ENCODE assay signal across 8 cellular contexts in genomic region chr6:18277181-18278006, GRCh38. TPM values are rescaled to one million over a fixed set of nuclear protein-coding genes. Genes with fewer than 3 reads are reported as not detected.
A peak's percentile ranks its signal among the peaks of the same experiment; 100 is the strongest.
DNase-seq lines count a peak whose midpoint lies in the region; ATAC-seq and TF ChIP-seq lines count a peak whose summit lies in the region.

No MANE protein-coding gene starts in this region.

- H3K27ac ChIP-seq in GM23248 = no peak overlapping the region
- no peak overlapping the region for H3K27ac ChIP-seq in foreskin keratinocyte

- no peaks in the 10 kb centered on the region for H3K79me2 ChIP-seq in GM23248 (ENCODE audit: insufficient read depth)

- H3K36me3 ChIP-seq in GM23248 (ENCODE audit: low read depth) = no peaks in the 10 kb centered on the region

- no peaks in the 10 kb centered on the region for H3K4me1 ChIP-seq in GM23248 (ENCODE audit: insufficient read depth)
- no peaks in the 10 kb centered on the region for H3K4me1 ChIP-seq in foreskin keratinocyte

- no peaks in the 10 kb centered on the region for H3K9me2 ChIP-seq in GM23248 (ENCODE audit: insufficient read depth)

- in situ Hi-C loops in GM23248 (cut with MboI) = no loop called here

- H3K4me2 ChIP-seq in GM23248 (ENCODE audit: unreplicated experiment) = peak overlapping the region; percentile 58

- peak overlapping the region; percentile 69 for H3K4me3 ChIP-seq in GM23248

- H3K27me3 ChIP-seq in GM23248 (replicated peaks; ENCODE audit: insufficient read depth) (0 out of 2 replicates have a peak, but pooled peaks cover 4% of the 10 kb centered on the region), foreskin keratinocyte (peaks cover 17% of the 10 kb centered on the region)

- H3F3A ChIP-seq in GM23248 (ENCODE audit: insufficient read depth) = no peaks in the 10 kb centered on the region

- H3K9ac ChIP-seq in GM23248 = peak overlapping the region; percentile 11; the same call in 1 of the 2 replicates

- ATAC-seq in SK-N-SH treated with all-trans-retinoic acid at 6 μM for 48 hours (peak; percentile 62), foreskin keratinocyte (peak; percentile 52), GM19463 (IDR thresholded peaks at IDR 0.05; ENCODE audit: unreplicated experiment) (no peak), HG02588 (IDR thresholded peaks at IDR 0.05; ENCODE audit: unreplicated experiment) (no peak), GM18511 (IDR thresholded peaks at IDR 0.05; ENCODE audit: unreplicated experiment) (no peak)

- WGBS in GM23248 (ENCODE audit: low coverage in 1 of 2, low lambda C conversion rate in 2 of 2, missing lambda C conversion rate in 2 of 2), 2 experiments = 12% methylated on average over 46 to 49 of the region's 70 CpGs

- DNase-seq in GM23248 = peak; percentile 42
- peak in 1 of 2 donors; percentile 13 for DNase-seq in foreskin keratinocyte
- DNase-seq in retina = peak; percentile 64
- no peak for DNase-seq in dedifferentiated amniotic fluid mesenchymal stem cell (ENCODE audit: extremely low spot score)

- TF ChIP-seq CTCF in foreskin keratinocyte (conservative IDR thresholded peaks at IDR 0.05) = no peak

- no peaks in the 10 kb centered on the region for H3K9me3 ChIP-seq in GM23248 (ENCODE audit: low read depth)

- H2AFZ ChIP-seq in GM23248 = peak overlapping the region; percentile 78

- no peaks in the 10 kb centered on the region for H4K20me1 ChIP-seq in GM23248 (ENCODE audit: insufficient read depth)

TF ChIP-seq in SK-N-SH treated with all-trans-retinoic acid at 6 μM for 48 hours, 23 proteins besides CTCF, POLR2A, EP300 and RAD21:
- TF ChIP-seq ZNF70 (CRISPR knock-in tag; IDR thresholded peaks at IDR 0.05) (no peak), GLIS3 (CRISPR knock-in tag; IDR thresholded peaks at IDR 0.05) (no peak), ZFP30 (CRISPR knock-in tag; IDR thresholded peaks at IDR 0.05) (no peak), RARB (CRISPR knock-in tag; IDR thresholded peaks at IDR 0.05) (no peak), ZC3H10 (CRISPR knock-in tag; IDR thresholded peaks at IDR 0.05) (no peak), CSDC2 (CRISPR knock-in tag; IDR thresholded peaks at IDR 0.05) (no peak), CSRNP3 (CRISPR knock-in tag; IDR thresholded peaks at IDR 0.05) (no peak), PATZ1 (CRISPR knock-in tag; IDR thresholded peaks at IDR 0.05; ENCODE audit: borderline replicate concordance) (no peak), ZNF565 (CRISPR knock-in tag; conservative IDR thresholded peaks at IDR 0.05; ENCODE audit: low read depth) (no peak), ARNTL (CRISPR knock-in tag; IDR thresholded peaks at IDR 0.05; ENCODE audit: borderline replicate concordance, low read depth) (no peak), TSHZ2 (CRISPR knock-in tag; IDR thresholded peaks at IDR 0.05) (no peak)

RNA-seq across cellular contexts. Expression of gene DEK, which starts 13.1 kb away (rescaled TPM):
- total RNA-seq in GM23248 (2014; rRNA removed; shearing (Covaris generic)) = 90.3 and 101 TPM in 2 replicates
- polyA plus RNA-seq in GM23248 (2016; fragmentation: Nextera tagmentation; extraction: Ambion mirVana) (108 and 116 TPM in 2 replicates), foreskin keratinocyte (58.0 and 78.7 TPM in 2 replicates)
- 125 and 154 TPM in 2 replicates for total RNA-seq in foreskin keratinocyte

Comparison
In these comparisons a context has a peak if more than half of its experiments do, and no peak if none do; other contexts are left out.
1. ATAC-seq: peak in SK-N-SH treated with all-trans-retinoic acid at 6 μM for 48 hours (single experiment) and foreskin keratinocyte (single experiment); none in GM19463 (single experiment), HG02588 (single experiment) and GM18511 (single experiment).